ENCODE assay signal across 1 cellular context in the genomic region with DNA sequence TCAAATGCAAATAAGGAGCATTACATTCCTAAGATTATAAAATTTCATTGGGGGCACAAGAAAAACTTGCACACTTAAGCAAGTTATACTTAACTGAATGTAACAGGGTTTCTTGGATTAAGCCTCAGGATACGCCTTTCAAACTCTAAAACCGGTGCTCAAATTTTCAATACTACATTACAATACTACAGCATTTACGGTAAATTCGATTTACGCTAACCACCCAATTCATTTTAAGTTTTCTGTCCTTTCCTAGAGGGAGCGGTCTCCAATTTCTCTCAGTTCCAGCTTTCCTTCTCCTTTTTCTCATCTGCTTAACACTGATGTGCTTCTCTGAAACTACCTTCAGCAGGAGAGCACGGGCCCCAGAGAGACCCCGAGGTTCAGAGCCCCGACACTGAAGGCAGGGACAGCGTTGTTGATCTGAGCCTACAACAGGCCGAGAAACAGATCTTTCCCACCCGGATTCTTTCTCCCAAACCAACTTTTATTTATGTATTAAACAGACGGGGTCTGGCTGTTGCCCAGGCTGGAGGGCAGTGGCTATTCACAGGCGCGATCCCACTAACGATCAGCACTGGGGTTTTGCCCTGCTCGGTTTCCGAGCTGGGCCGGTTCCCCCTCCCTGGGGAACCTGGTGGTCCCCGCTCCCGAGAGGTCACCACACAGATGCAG.
TF ChIP-seq lines count a peak whose summit lies in the region.

No MANE protein-coding gene starts in this region.

TF ChIP-seq in HepG2, 621 proteins besides CTCF, POLR2A, EP300 and RAD21 (continued from another document):
- TF ChIP-seq, protein P1, sequence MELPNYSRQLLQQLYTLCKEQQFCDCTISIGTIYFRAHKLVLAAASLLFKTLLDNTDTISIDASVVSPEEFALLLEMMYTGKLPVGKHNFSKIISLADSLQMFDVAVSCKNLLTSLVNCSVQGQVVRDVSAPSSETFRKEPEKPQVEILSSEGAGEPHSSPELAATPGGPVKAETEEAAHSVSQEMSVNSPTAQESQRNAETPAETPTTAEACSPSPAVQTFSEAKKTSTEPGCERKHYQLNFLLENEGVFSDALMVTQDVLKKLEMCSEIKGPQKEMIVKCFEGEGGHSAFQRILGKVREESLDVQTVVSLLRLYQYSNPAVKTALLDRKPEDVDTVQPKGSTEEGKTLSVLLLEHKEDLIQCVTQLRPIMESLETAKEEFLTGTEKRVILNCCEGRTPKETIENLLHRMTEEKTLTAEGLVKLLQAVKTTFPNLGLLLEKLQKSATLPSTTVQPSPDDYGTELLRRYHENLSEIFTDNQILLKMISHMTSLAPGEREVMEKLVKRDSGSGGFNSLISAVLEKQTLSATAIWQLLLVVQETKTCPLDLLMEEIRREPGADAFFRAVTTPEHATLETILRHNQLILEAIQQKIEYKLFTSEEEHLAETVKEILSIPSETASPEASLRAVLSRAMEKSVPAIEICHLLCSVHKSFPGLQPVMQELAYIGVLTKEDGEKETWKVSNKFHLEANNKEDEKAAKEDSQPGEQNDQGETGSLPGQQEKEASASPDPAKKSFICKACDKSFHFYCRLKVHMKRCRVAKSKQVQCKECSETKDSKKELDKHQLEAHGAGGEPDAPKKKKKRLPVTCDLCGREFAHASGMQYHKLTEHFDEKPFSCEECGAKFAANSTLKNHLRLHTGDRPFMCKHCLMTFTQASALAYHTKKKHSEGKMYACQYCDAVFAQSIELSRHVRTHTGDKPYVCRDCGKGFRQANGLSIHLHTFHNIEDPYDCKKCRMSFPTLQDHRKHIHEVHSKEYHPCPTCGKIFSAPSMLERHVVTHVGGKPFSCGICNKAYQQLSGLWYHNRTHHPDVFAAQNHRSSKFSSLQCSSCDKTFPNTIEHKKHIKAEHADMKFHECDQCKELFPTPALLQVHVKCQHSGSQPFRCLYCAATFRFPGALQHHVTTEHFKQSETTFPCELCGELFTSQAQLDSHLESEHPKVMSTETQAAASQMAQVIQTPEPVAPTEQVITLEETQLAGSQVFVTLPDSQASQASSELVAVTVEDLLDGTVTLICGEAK (IDR thresholded peaks at IDR 0.05) = no peak
- TF ChIP-seq, protein P1 (CRISPR knock-in tag; IDR thresholded peaks at IDR 0.05) = no peak
- TF ChIP-seq CBX1 (IDR thresholded peaks at IDR 0.05; ENCODE audit: low read depth) (no peak), ZNF256 (CRISPR knock-in tag; conservative IDR thresholded peaks at IDR 0.05) (no peak), SSRP1 (CRISPR knock-in tag; IDR thresholded peaks at IDR 0.05) (no peak), NFATC3 (CRISPR knock-in tag; IDR thresholded peaks at IDR 0.05) (0 out of 2 replicates have a peak, but pooled peaks have one; percentile 39), ZNF138 (CRISPR knock-in tag; IDR thresholded peaks at IDR 0.05; ENCODE audit: low read depth) (no peak), PHF20 (CRISPR knock-in tag; IDR thresholded peaks at IDR 0.05) (no peak), PITX1 (CRISPR knock-in tag; IDR thresholded peaks at IDR 0.05) (no peak), CHD4 (IDR thresholded peaks at IDR 0.05; ENCODE audit: borderline replicate concordance, low read length) (no peak), GZF1 (CRISPR knock-in tag; IDR thresholded peaks at IDR 0.05) (peak; percentile 99)
- TF ChIP-seq, protein P2, sequence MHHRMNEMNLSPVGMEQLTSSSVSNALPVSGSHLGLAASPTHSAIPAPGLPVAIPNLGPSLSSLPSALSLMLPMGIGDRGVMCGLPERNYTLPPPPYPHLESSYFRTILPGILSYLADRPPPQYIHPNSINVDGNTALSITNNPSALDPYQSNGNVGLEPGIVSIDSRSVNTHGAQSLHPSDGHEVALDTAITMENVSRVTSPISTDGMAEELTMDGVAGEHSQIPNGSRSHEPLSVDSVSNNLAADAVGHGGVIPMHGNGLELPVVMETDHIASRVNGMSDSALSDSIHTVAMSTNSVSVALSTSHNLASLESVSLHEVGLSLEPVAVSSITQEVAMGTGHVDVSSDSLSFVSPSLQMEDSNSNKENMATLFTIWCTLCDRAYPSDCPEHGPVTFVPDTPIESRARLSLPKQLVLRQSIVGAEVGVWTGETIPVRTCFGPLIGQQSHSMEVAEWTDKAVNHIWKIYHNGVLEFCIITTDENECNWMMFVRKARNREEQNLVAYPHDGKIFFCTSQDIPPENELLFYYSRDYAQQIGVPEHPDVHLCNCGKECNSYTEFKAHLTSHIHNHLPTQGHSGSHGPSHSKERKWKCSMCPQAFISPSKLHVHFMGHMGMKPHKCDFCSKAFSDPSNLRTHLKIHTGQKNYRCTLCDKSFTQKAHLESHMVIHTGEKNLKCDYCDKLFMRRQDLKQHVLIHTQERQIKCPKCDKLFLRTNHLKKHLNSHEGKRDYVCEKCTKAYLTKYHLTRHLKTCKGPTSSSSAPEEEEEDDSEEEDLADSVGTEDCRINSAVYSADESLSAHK (CRISPR knock-in tag; IDR thresholded peaks at IDR 0.05; ENCODE audit: borderline replicate concordance) = no peak
- TF ChIP-seq, protein P3, sequence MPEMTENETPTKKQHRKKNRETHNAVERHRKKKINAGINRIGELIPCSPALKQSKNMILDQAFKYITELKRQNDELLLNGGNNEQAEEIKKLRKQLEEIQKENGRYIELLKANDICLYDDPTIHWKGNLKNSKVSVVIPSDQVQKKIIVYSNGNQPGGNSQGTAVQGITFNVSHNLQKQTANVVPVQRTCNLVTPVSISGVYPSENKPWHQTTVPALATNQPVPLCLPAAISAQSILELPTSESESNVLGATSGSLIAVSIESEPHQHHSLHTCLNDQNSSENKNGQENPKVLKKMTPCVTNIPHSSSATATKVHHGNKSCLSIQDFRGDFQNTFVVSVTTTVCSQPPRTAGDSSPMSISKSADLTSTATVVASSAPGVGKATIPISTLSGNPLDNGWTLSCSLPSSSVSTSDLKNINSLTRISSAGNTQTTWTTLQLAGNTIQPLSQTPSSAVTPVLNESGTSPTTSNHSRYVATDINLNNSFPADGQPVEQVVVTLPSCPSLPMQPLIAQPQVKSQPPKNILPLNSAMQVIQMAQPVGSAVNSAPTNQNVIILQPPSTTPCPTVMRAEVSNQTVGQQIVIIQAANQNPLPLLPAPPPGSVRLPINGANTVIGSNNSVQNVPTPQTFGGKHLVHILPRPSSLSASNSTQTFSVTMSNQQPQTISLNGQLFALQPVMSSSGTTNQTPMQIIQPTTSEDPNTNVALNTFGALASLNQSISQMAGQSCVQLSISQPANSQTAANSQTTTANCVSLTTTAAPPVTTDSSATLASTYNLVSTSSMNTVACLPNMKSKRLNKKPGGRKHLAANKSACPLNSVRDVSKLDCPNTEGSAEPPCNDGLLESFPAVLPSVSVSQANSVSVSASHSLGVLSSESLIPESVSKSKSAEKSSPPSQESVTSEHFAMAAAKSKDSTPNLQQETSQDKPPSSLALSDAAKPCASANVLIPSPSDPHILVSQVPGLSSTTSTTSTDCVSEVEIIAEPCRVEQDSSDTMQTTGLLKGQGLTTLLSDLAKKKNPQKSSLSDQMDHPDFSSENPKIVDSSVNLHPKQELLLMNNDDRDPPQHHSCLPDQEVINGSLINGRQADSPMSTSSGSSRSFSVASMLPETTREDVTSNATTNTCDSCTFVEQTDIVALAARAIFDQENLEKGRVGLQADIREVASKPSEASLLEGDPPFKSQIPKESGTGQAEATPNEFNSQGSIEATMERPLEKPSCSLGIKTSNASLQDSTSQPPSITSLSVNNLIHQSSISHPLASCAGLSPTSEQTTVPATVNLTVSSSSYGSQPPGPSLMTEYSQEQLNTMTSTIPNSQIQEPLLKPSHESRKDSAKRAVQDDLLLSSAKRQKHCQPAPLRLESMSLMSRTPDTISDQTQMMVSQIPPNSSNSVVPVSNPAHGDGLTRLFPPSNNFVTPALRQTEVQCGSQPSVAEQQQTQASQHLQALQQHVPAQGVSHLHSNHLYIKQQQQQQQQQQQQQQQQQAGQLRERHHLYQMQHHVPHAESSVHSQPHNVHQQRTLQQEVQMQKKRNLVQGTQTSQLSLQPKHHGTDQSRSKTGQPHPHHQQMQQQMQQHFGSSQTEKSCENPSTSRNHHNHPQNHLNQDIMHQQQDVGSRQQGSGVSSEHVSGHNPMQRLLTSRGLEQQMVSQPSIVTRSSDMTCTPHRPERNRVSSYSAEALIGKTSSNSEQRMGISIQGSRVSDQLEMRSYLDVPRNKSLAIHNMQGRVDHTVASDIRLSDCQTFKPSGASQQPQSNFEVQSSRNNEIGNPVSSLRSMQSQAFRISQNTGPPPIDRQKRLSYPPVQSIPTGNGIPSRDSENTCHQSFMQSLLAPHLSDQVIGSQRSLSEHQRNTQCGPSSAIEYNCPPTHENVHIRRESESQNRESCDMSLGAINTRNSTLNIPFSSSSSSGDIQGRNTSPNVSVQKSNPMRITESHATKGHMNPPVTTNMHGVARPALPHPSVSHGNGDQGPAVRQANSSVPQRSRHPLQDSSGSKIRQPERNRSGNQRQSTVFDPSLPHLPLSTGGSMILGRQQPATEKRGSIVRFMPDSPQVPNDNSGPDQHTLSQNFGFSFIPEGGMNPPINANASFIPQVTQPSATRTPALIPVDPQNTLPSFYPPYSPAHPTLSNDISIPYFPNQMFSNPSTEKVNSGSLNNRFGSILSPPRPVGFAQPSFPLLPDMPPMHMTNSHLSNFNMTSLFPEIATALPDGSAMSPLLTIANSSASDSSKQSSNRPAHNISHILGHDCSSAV (CRISPR knock-in tag; IDR thresholded peaks at IDR 0.05; ENCODE audit: borderline replicate concordance) = no peak
TF ChIP-seq in HepG2: peak in this region for 8.
